29 cellular contexts compared by ENCODE assay signal in genomic region chr12:119721306-119721705, GRCh38.
"Had no signal": no experiment of that assay in that cellular context is flagged by ENCODE, and none has a peak within 500 bp of the region (broad histone marks: within the 10 kb centered on the region; RNA-seq: fewer than 3 reads in every experiment).

No MANE protein-coding gene starts in this region.

- H3K9me3 ChIP-seq: left lung, lower lobe of right lung, neutrophil, ovary, prostate gland, stomach, suprapubic skin, thoracic aorta, tibial artery, upper lobe of right lung had no signal

- H3K36me3 ChIP-seq: lower lobe of right lung, neural progenitor cell, ovary, prostate gland, stomach, thoracic aorta, tibial artery, upper lobe of right lung had no signal

- H3K4me2 ChIP-seq: neural progenitor cell had no signal

- H3K4me1 ChIP-seq: left lung, neural progenitor cell, prostate gland had no signal

- H2AFZ ChIP-seq: neural progenitor cell had no signal

- H3K27me3 ChIP-seq: left lung, neural progenitor cell, neutrophil, ovary, stomach, suprapubic skin, tibial artery, upper lobe of right lung had no signal

- H3K27ac ChIP-seq: left lung, lower lobe of right lung, neural progenitor cell, neutrophil, ovary, prostate gland, skin epidermis, stomach, suprapubic skin, thoracic aorta, tibial artery, upper lobe of right lung had no signal

- H3K4me3 ChIP-seq: left lung, lower lobe of right lung, neural progenitor cell, ovary, prostate gland, skin epidermis, stomach, suprapubic skin, thoracic aorta, tibial artery, upper lobe of right lung had no signal

- DNase-seq: kidney; left colon; left lung; lower lobe of right lung; mammary epithelial cell; mesenchymal stem cell; naive B cell; natural killer cell; nephron progenitor cell; occipital lobe; ovary; retina; right cardiac atrium; stimulated activated CD4-positive, alpha-beta T cell treated with anti-CD3 and anti-CD28 coated beads, Interleukin-12 subunit alpha, Interleukin-12 subunit beta, amount 100 ng/mL, for 4 hours; stimulated activated CD4-positive, alpha-beta T cell treated with anti-CD3 and anti-CD28 coated beads, Interleukin-15, amount 100 ng/mL, for 24 hours; stimulated activated CD4-positive, alpha-beta T cell treated with anti-CD3 and anti-CD28 coated beads, Interleukin-2, amount 100 ng/mL, for 24 hours; stimulated activated CD4-positive, alpha-beta T cell treated with anti-CD3 and anti-CD28 coated beads, Interleukin-4, amount 100 ng/mL, for 1 hour; stimulated activated naive B cell treated with anti-CD40 and anti-IgM and Interleukin-4, amounts not matched to agents 10 μg/mL and 1 μg/mL and 100 μg/mL, for 72 hours; stimulated activated naive CD8-positive, alpha-beta T cell treated with anti-CD3 and anti-CD28 coated beads, Interleukin-15, Interleukin-2, amounts not matched to agents 100 U/mL and 50 U/mL, for 24 hours; stomach; tibial artery; trophoblast cell; upper lobe of right lung had no signal
